ENCODE assay signal across 8 cellular contexts in the genomic region with DNA sequence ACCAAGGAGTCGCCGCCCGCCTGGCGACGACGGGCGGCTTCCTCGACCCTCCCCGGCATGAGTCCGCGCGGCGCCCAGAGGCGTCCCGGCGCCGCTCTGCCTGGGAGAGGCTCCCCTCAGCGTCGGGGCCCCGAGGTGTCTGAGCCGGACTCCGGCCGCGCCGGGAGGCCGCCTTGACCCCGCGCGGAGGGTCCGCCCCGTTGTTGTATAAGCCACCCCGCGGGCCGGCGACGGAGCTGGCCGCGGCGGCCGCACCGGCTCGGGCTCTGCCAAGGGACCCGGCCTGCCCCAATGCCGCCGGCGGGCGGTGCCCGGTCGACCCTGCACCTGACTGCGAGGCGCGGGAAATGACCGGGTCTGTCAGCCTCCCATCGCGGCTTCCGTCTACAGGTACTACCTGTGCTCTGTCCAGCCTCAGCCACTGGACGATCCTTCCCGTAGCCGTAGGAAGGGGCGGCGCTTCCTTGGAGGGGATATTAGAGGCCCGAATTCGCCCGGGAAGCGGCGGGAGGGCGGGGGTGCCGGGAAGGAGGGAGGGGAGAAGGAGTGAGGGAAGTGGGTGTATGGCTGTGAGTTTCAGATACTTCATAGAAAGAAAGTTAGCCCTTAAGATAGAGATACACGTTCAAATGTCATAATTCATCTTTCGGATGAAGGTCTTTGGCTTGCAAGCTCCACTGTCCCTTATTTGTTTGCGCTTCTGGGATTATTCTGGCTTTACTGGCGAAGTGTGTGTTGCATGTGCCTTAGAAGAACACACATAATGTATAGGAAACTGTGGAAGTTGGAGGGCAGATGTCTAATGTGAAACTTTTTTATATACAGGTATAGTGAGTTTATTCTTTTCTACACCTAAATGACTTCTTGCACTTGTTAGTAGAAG. TPM values are rescaled to one million over a fixed set of nuclear protein-coding genes. Genes with fewer than 3 reads are reported as not detected.
DNase-seq lines count a peak whose midpoint lies in the region; ATAC-seq, FAIRE-seq and TF ChIP-seq lines count a peak whose summit lies in the region.

No MANE protein-coding gene starts in this region.

- WGBS in HepG2 (ENCODE audit: low lambda C conversion rate) = 0% methylated on average over 13 of the region's 72 CpGs

- H3K9me2 ChIP-seq in HCT116 (ENCODE audit: insufficient read depth) = no peaks in the 10 kb centered on the region

- POLR2A ChIA-PET in HCT116 (lab: Charles Lee) (interaction anchor here (1.2 kb wide), 1 partner anchor 94 kb away, joined by 4 read pairs; no protein-coding TSS in a partner anchor), HepG2 (lab: Yijun Ruan, JAX) (interaction anchor here (2.2 kb wide), 1 partner anchor 15 kb away, joined by 8 read pairs; no protein-coding TSS in a partner anchor)

- no peak for TF ChIP-seq POLR2A in HCT116 (IDR thresholded peaks at IDR 0.05; ENCODE audit: borderline replicate concordance, extremely low read depth, insufficient read depth, insufficient read length)
- no peak for TF ChIP-seq POLR2A in NB4 (IDR thresholded peaks at IDR 0.05; ENCODE audit: extremely low read depth, insufficient read length)
- TF ChIP-seq POLR2A in HepG2 (IDR thresholded peaks at IDR 0.05; ENCODE audit: insufficient read depth in 1 of 2, low read depth in 2 of 2, low read length in 2 of 2) = peak; percentile 18 to 36

- BruUV-seq in HCT116 (replicated peaks; lab: Mats Ljungman, UMichigan) (no TSS peak), HepG2 (replicated peaks; lab: Mats Ljungman, UMichigan) (no TSS peak)

- no peaks in the 10 kb centered on the region for H4K20me1 ChIP-seq in HCT116 (ENCODE audit: insufficient read depth)
- H4K20me1 ChIP-seq in HepG2 (ENCODE audit: insufficient read depth, low read length) = no peaks in the 10 kb centered on the region; the same call in 1 of the 2 replicates

- CTCF ChIA-PET in HCT116 (lab: Charles Lee) = no interaction called here
- CTCF ChIA-PET in HepG2 (lab: Yijun Ruan, JAX; ENCODE audit: low intra/inter-chr PET ratio, low total read pairs) = no interaction called here

- ATAC-seq in HCT116 (peak; percentile 81), HepG2 (peak; percentile 79), HG02970 (IDR thresholded peaks at IDR 0.05; ENCODE audit: low FRiP score, unreplicated experiment) (no peak)

- no peak for FAIRE-seq in HepG2 (lab: Jason Lieb, UNC)

- RAD21 ChIA-PET in HCT116 (lab: Charles Lee; ENCODE audit: low non-redundant PET in 1 of 2, low total read pairs in 2 of 2, uncharacterized antibody in 2 of 2, unreplicated experiment in 2 of 2) = no interaction called here

- H3K9me3 ChIP-seq in HCT116 (ENCODE audit: control insufficient read depth in 1 of 2, insufficient read depth in 1 of 2, low read depth in 1 of 2, low read length in 2 of 2) = no peaks in the 10 kb centered on the region
- no peaks in the 10 kb centered on the region for H3K9me3 ChIP-seq in HepG2 (ENCODE audit: low read length)

- TF ChIP-seq CTCF in GM12864 (IDR thresholded peaks at IDR 0.05; ENCODE audit: low read depth, low read length, missing control alignments) = no peak
- TF ChIP-seq CTCF in HCT116 (IDR thresholded peaks at IDR 0.05 in 2 of 3, conservative IDR thresholded peaks at IDR 0.05 in 1 of 3; ENCODE audit: borderline replicate concordance in 1 of 3, insufficient read depth in 1 of 3, low read depth in 2 of 3, low read length in 2 of 3) = no peak
- no peak for TF ChIP-seq CTCF in NB4 (IDR thresholded peaks at IDR 0.05; ENCODE audit: low read depth, low read length)
- no peak for TF ChIP-seq CTCF in coronary artery (IDR thresholded peaks at IDR 0.05)
- no peak for TF ChIP-seq CTCF in HepG2 (CRISPR knock-in tag; IDR thresholded peaks at IDR 0.05)

- TF ChIP-seq RAD21 in HCT116 (IDR thresholded peaks at IDR 0.05; ENCODE audit: low read depth) (no peak), HepG2 (CRISPR knock-in tag; IDR thresholded peaks at IDR 0.05) (peak; percentile 22; the same call in 1 of the 2 replicates)

- in situ Hi-C loops in HepG2 (cut with HindIII; ENCODE audit: extremely low pct_ligation_motif_present, low pct_unique_long_range_greater_than_20kb) = no loop called here

- DNase-seq in GM12864 (ENCODE audit: low read depth) (no peak), HCT116 (ENCODE audit: low read depth, low spot score) (peak; percentile 68), NB4 (ENCODE audit: low read depth) (peak; percentile 56), coronary artery (ENCODE audit: low spot score) (peak; percentile 80), HepG2 (ENCODE audit: low spot score) (peak; percentile 30)
- DNase-seq in activated CD4-positive, CD25-positive, alpha-beta regulatory T cell treated with anti-CD3 and anti-CD28 coated beads, Interleukin-2, amount 50 U/mL, for 72 hours = peak; percentile 62
- peak; percentile 37 for DNase-seq in stimulated activated CD4-positive, alpha-beta T cell treated with anti-CD3 and anti-CD28 coated beads, Interleukin-4, amount 100 ng/mL, for 24 hours

- H3K36me3 ChIP-seq in HCT116 (ENCODE audit: control insufficient read depth in 1 of 2, insufficient read depth in 2 of 2, low read length in 2 of 2) (no peaks in the 10 kb centered on the region), HepG2 (replicated peaks in 1 of 2; ENCODE audit: control insufficient read depth in 1 of 2, insufficient read depth in 2 of 2, low read length in 2 of 2) (no peaks in the 10 kb centered on the region)

- TF ChIP-seq EP300 in HepG2 (IDR thresholded peaks at IDR 0.05; ENCODE audit: low read depth in 2 of 2, low read length in 2 of 2) (no peak), HepG2 (CRISPR knock-in tag; IDR thresholded peaks at IDR 0.05; ENCODE audit: borderline replicate concordance) (no peak)

- H3K9ac ChIP-seq in HCT116 (ENCODE audit: low read length) = peak overlapping the region; percentile 73
- peak overlapping the region; percentile 85 for H3K9ac ChIP-seq in HepG2 (ENCODE audit: insufficient read depth, low read depth, low read length)

- H3K4me1 ChIP-seq in HCT116 (ENCODE audit: control insufficient read depth in 1 of 2, insufficient read depth in 2 of 2, low read length in 2 of 2) (peaks cover 10 to 25% of the 10 kb centered on the region in 2 experiments; a peak in 2 of 4 replicates), HepG2 (ENCODE audit: insufficient read depth, low read length) (peaks cover 38% of the 10 kb centered on the region)

- H3K27me3 ChIP-seq in HCT116 (ENCODE audit: insufficient read depth, low read length) (no peaks in the 10 kb centered on the region), HepG2 (ENCODE audit: control insufficient read depth in 1 of 2, insufficient read depth in 2 of 2, low read length in 2 of 2) (no peaks in the 10 kb centered on the region)

- H3K4me3 ChIP-seq in GM12864 (ENCODE audit: low read depth, low read length) (peak overlapping the region; percentile 88), HCT116 (replicated peaks in 1 of 2; ENCODE audit: low read depth in 1 of 2, low read length in 2 of 2) (peak overlapping the region; percentile 58 to 64), NB4 (ENCODE audit: low read depth, low read length) (peak overlapping the region; percentile 89), coronary artery (peak overlapping the region; percentile 99), HepG2 (replicated peaks in 1 of 3; ENCODE audit: insufficient read depth in 1 of 3, low read depth in 2 of 3, low read length in 3 of 3) (peak overlapping the region; percentile 75 to 87 (median 82))

- intact Hi-C loops in HCT116 (cut with micrococcal nuclease) = no loop called here
- intact Hi-C loops in HepG2 (cut with micrococcal nuclease; ENCODE audit: unreplicated experiment) = loop anchor here (1.0 to 2.0 kb wide), 3 partner anchors 68 to 147 kb away; partner anchors contain the start of gene ANO10

- peak overlapping the region; percentile 88 for H3K27ac ChIP-seq in HCT116 (ENCODE audit: low read depth, low read length)
- H3K27ac ChIP-seq in coronary artery = peak overlapping the region; percentile 89 to 93
- peak overlapping the region; percentile 86 for H3K27ac ChIP-seq in HepG2 (ENCODE audit: extremely low read length, insufficient read depth, low read length)

- no peak overlapping the region for H2AFZ ChIP-seq in HCT116 (ENCODE audit: low read depth, low read length, poor library complexity, severe bottlenecking)
- H2AFZ ChIP-seq in HepG2 (ENCODE audit: low read length) = no peak overlapping the region

- H3K79me2 ChIP-seq in HCT116 (ENCODE audit: insufficient read depth, low read length) = peaks cover 44% of the 10 kb centered on the region
- H3K79me2 ChIP-seq in HepG2 (ENCODE audit: insufficient read depth, low read length) = peaks cover 12% of the 10 kb centered on the region

- H3K4me2 ChIP-seq in HCT116 (ENCODE audit: low read length) (peak overlapping the region; percentile 98), HepG2 (ENCODE audit: low read depth, low read length) (peak overlapping the region; percentile 93)

TF ChIP-seq in HCT116, 20 proteins besides CTCF, POLR2A, EP300 and RAD21 (continues in another document):
- 0 out of 2 replicates have a peak, but pooled peaks have one; percentile 4 for TF ChIP-seq SP1 (IDR thresholded peaks at IDR 0.05; ENCODE audit: low read depth)

TF ChIP-seq in HepG2, 621 proteins besides CTCF, POLR2A, EP300 and RAD21 (continues in another document):
- TF ChIP-seq ZNF256 (CRISPR knock-in tag; conservative IDR thresholded peaks at IDR 0.05) (no peak), ZFYVE20 (CRISPR knock-in tag; IDR thresholded peaks at IDR 0.05; ENCODE audit: borderline replicate concordance, low read depth) (no peak)

RNA-seq across cellular contexts. Expression of gene ABHD5, which starts 0.6 kb away (rescaled TPM):
- total RNA-seq in HCT116 (2021; ENCODE audit: unreplicated experiment) (18.5 TPM), HepG2 (2016; rRNA removed; fragmentation: Illumina TruSeq; extraction: Trizol) (13.3 and 16.8 TPM in 2 replicates)
- polyA plus RNA-seq in HCT116 (2012) = 10.8 and 10.9 TPM in 2 replicates
- 4.2 and 4.3 TPM in 2 replicates for total RNA-seq in HepG2 (2016; cell fraction: cytosol; rRNA removed; fragmentation: Illumina TruSeq; extraction: Trizol; ENCODE audit: low read depth)
- total RNA-seq in HepG2 (2016; cell fraction: insoluble cytoplasmic fraction; rRNA removed; fragmentation: Illumina TruSeq; extraction: Trizol) = 11.4 and 15.4 TPM in 2 replicates
- total RNA-seq in HepG2 (2016; cell fraction: membrane; rRNA removed; fragmentation: Illumina TruSeq; extraction: Trizol) = 8.2 and 11.1 TPM in 2 replicates
- 10.2 and 10.6 TPM in 2 replicates for total RNA-seq in HepG2 (2016; cell fraction: nucleus; rRNA removed; fragmentation: Illumina TruSeq; extraction: Trizol)
- polyA plus RNA-seq in HepG2 (2011; rRNA removed) = 4.1 and 4.5 TPM in 2 replicates
- polyA plus RNA-seq in HepG2 (2011; cell fraction: cytosol; rRNA removed) = 2.6 and 4.9 TPM in 2 replicates
- polyA plus RNA-seq in HepG2 (2011; cell fraction: nucleus; rRNA removed) = 3.1 and 3.5 TPM in 2 replicates
- polyA plus RNA-seq in HepG2 (2012) = 5.6 TPM in 2 replicates
- polyA plus RNA-seq in HepG2 (2016; cell fraction: cytosol; fragmentation: Illumina TruSeq; extraction: Trizol; ENCODE audit: low read depth) = 3.8 and 4.0 TPM in 2 replicates
- polyA plus RNA-seq in HepG2 (2016; cell fraction: insoluble cytoplasmic fraction; fragmentation: Illumina TruSeq; extraction: Trizol; ENCODE audit: low read depth) = 10.3 and 14.1 TPM in 2 replicates
- polyA plus RNA-seq in HepG2 (2016; cell fraction: membrane; fragmentation: Illumina TruSeq; extraction: Trizol; ENCODE audit: low read depth) = 6.9 and 7.1 TPM in 2 replicates
- 8.4 and 9.7 TPM in 2 replicates for polyA plus RNA-seq in HepG2 (2016; cell fraction: nucleus; fragmentation: Illumina TruSeq; extraction: Trizol; ENCODE audit: insufficient read depth, low read depth)
- 4.4 and 33.3 TPM in 2 replicates for polyA minus RNA-seq in HepG2 (2011; rRNA and poly(A)+ RNA removed; ENCODE audit: low replicate concordance)
- 3.1 and 3.7 TPM in 2 replicates for polyA minus RNA-seq in HepG2 (2011; cell fraction: cytosol; rRNA and poly(A)+ RNA removed)
- polyA minus RNA-seq in HepG2 (2011; cell fraction: nucleus; rRNA and poly(A)+ RNA removed) = 18.7 and 20.1 TPM in 2 replicates

Comparison
In these comparisons a context has a peak if more than half of its experiments do, and no peak if none do; other contexts are left out.
1. POLR2A ChIP-seq: peak in HepG2 (2 of 2); none in HCT116 (single experiment) and NB4 (single experiment).
2. Peak in every context shown above with its lines, with median percentiles within 50 percentile points of each other: H3K4me3 ChIP-seq and H3K27ac ChIP-seq.